In the genomic region with DNA sequence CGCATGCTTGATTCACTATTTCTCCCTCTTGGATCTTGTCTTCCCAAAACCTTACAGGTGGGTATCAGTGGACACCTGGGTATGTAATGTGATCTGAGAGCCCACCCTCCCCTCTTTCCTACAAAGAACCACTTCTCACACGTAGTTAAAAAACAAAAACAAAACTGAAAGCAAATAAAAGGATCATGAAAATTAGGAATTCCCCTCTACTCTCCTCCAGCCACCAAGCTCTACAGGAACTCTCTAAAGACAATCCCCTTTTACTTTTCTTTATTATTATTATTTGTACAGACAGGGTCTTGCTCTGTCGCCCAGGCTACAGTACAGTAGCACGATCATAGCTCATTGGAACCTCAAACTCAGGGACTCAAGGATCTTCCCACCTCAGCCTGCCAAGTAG, we compare ENCODE assay signal across 11 cellular contexts. TPM values are rescaled to one million over a fixed set of nuclear protein-coding genes. Genes with fewer than 3 reads are reported as not detected.
DNase-seq lines count a peak whose midpoint lies in the region; ATAC-seq and TF ChIP-seq lines count a peak whose summit lies in the region.
"Had no signal": no experiment of that assay in that cellular context is flagged by ENCODE, and none has a peak within 500 bp of the region (broad histone marks: within the 10 kb centered on the region; RNA-seq: fewer than 3 reads in every experiment).

No MANE protein-coding gene starts in this region.

- 93% methylated on average over 4 of the region's 4 CpGs for WGBS in esophagus muscularis mucosa

- TF ChIP-seq POLR2A in esophagus muscularis mucosa (IDR thresholded peaks at IDR 0.05; ENCODE audit: low read depth): no peak

- no peak for DNase-seq in CD14-positive monocyte (ENCODE audit: low spot score)
- DNase-seq in esophagus muscularis mucosa (ENCODE audit: extremely low spot score): no peak
- DNase-seq in NCI-H1048 (lab: John Stamatoyannopoulos, UW): no peak
- DNase-seq in activated effector memory CD4-positive, alpha-beta T cell treated with anti-CD3 and anti-CD28 coated beads, Interleukin-2, amount 50 U/mL, for 16 hours: no peak
- no peak for DNase-seq in NCI-H69 (lab: John Stamatoyannopoulos, UW)
- DNase-seq: NCI-H526; stimulated activated CD4-positive, alpha-beta T cell treated with anti-CD3 and anti-CD28 coated beads, Interleukin-4, amount 100 ng/mL, for 4 hours had no signal

- peaks cover 0 to 3% (median 0%) of the 10 kb centered on the region in 7 donors for H3K9me3 Mint-ChIP-seq in CD14-positive monocyte
- no peaks in the 10 kb centered on the region for H3K9me3 Mint-ChIP-seq in activated naive CD8-positive, alpha-beta T cell (ENCODE audit: low read depth)

- ATAC-seq in GM18909 (IDR thresholded peaks at IDR 0.05; ENCODE audit: poor library complexity, unreplicated experiment) (peak; percentile 74), HG03095 (IDR thresholded peaks at IDR 0.05; ENCODE audit: unreplicated experiment) (peak; percentile 67)

- H3K9me3 ChIP-seq in esophagus muscularis mucosa: peaks cover 0 to 4% (median 0%) of the 10 kb centered on the region in 4 donors
- H3K9me3 ChIP-seq: BLaER1 treated with 17β-estradiol and CSF1 and Interleukin-3, amounts not matched to agents 10 nM and 100 nM had no signal

- TF ChIP-seq EP300 in esophagus muscularis mucosa (IDR thresholded peaks at IDR 0.05): no peak

- no peaks in the 10 kb centered on the region for H3K27me3 ChIP-seq in esophagus muscularis mucosa
- H3K27me3 ChIP-seq: BLaER1 treated with 17β-estradiol and CSF1 and Interleukin-3, amounts not matched to agents 10 nM and 100 nM had no signal

- no peaks in the 10 kb centered on the region for H3K27me3 Mint-ChIP-seq in CD14-positive monocyte (ENCODE audit: low read depth in 3 of 3)
- H3K27me3 Mint-ChIP-seq in activated naive CD8-positive, alpha-beta T cell: no peaks in the 10 kb centered on the region

- peak overlapping the region in 1 of 7 donors; percentile 6 for H3K27ac Mint-ChIP-seq in CD14-positive monocyte
- H3K27ac Mint-ChIP-seq in activated naive CD8-positive, alpha-beta T cell: peak overlapping the region; percentile 79

- peak overlapping the region; percentile 57 to 76 for H3K4me3 Mint-ChIP-seq in CD14-positive monocyte
- peak overlapping the region; percentile 74 for H3K4me3 Mint-ChIP-seq in activated naive CD8-positive, alpha-beta T cell

- H3K4me3 ChIP-seq in esophagus muscularis mucosa: no peak overlapping the region
- H3K4me3 ChIP-seq: BLaER1 treated with 17β-estradiol and CSF1 and Interleukin-3, amounts not matched to agents 10 nM and 100 nM had no signal

- no peaks in the 10 kb centered on the region for H3K36me3 Mint-ChIP-seq in CD14-positive monocyte
- peaks cover 5% of the 10 kb centered on the region for H3K36me3 Mint-ChIP-seq in activated naive CD8-positive, alpha-beta T cell

- H3K36me3 ChIP-seq in esophagus muscularis mucosa: no peaks in the 10 kb centered on the region
- H3K36me3 ChIP-seq: BLaER1 treated with 17β-estradiol and CSF1 and Interleukin-3, amounts not matched to agents 10 nM and 100 nM had no signal

- H3K4me1 ChIP-seq in esophagus muscularis mucosa: no peaks in the 10 kb centered on the region

- peaks cover 14% of the 10 kb centered on the region for H3K4me1 Mint-ChIP-seq in CD14-positive monocyte
- H3K4me1 Mint-ChIP-seq in activated naive CD8-positive, alpha-beta T cell (ENCODE audit: low read depth): peaks cover 49% of the 10 kb centered on the region

- no peak overlapping the region for H3K27ac ChIP-seq in esophagus muscularis mucosa (replicated peaks in 1 of 4)
- H3K27ac ChIP-seq: BLaER1 treated with 17β-estradiol and CSF1 and Interleukin-3, amounts not matched to agents 10 nM and 100 nM had no signal

- no peak for TF ChIP-seq CTCF in CD14-positive monocyte (IDR thresholded peaks at IDR 0.05)
- TF ChIP-seq CTCF in esophagus muscularis mucosa (IDR thresholded peaks at IDR 0.05): no peak

- intact Hi-C loops in CD14-positive monocyte (cut with micrococcal nuclease) (no loop called here), esophagus muscularis mucosa (cut with DNase I) (no loop called here)

RNA-seq across cellular contexts. Expression of gene MYO1B, which starts 40.8 kb away (rescaled TPM):
- polyA plus RNA-seq in CD14-positive monocyte: not detected
- 10 to 100 TPM; 14.8 to 17.3 (median 15.9) TPM for total RNA-seq in esophagus muscularis mucosa

RNA-seq across cellular contexts. Expression of gene STAT4, which starts 53.6 kb away (rescaled TPM):
- polyA plus RNA-seq in CD14-positive monocyte: under 1 TPM; 0.31 to 0.52 TPM
- total RNA-seq in esophagus muscularis mucosa: 1 to 10 TPM in 2 of 4 donors, under 1 TPM in 2; 0.26 to 5.4 (median 2.4) TPM
